Comparison of ENCODE assay signal across 1 cellular context in the genomic region with DNA sequence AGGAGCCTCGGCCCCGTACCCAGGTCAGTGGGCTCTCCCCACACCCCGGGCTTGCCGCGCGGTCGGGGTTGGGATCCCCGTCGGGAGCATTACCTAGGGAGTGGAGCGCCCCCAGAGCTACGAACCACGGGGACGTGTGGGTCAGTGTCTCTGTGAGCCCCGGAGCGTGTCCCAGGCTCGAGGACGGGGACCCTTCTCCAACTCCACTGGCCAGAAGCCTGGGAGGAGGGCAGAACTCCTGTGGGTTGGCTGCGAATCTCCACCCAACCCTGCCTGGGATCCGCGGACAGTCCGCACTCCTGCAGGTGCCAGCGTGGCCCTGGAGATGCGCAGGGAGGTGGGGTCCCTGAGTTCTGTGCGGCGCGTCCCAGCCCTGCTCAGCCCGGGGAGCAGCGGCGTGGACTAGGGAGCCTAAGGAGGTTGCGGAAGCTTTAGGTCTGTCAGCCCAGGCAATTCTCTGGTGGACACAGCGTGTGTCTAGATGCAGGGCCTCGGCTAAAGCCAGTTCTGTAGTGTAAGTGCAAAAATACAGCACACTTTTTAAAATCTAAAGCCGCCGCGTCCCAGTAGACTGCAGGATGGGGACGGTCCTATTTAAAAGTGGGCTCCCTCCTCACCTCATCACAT.
TF ChIP-seq lines count a peak whose summit lies in the region.

No MANE protein-coding gene starts in this region.

TF ChIP-seq in K562, 482 proteins besides CTCF, POLR2A, EP300 and RAD21 (continued from another document and continues in another):
- TF ChIP-seq, protein P1, sequence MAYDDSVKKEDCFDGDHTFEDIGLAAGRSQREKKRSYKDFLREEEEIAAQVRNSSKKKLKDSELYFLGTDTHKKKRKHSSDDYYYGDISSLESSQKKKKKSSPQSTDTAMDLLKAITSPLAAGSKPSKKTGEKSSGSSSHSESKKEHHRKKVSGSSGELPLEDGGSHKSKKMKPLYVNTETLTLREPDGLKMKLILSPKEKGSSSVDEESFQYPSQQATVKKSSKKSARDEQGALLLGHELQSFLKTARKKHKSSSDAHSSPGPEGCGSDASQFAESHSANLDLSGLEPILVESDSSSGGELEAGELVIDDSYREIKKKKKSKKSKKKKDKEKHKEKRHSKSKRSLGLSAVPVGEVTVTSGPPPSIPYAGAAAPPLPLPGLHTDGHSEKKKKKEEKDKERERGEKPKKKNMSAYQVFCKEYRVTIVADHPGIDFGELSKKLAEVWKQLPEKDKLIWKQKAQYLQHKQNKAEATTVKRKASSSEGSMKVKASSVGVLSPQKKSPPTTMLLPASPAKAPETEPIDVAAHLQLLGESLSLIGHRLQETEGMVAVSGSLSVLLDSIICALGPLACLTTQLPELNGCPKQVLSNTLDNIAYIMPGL (CRISPR knock-in tag; IDR thresholded peaks at IDR 0.05) = no peak
- TF ChIP-seq ETV5 (CRISPR knock-in tag; IDR thresholded peaks at IDR 0.05; ENCODE audit: low read depth) (no peak), POLR2AphosphoS5 (IDR thresholded peaks at IDR 0.05; ENCODE audit: control insufficient read depth, insufficient read depth, low read depth, low read length) (no peak), SMAD1 (IDR thresholded peaks at IDR 0.05; ENCODE audit: low read depth, low read length, partially characterized antibody) (no peak), RERE (CRISPR knock-in tag; IDR thresholded peaks at IDR 0.05; ENCODE audit: borderline replicate concordance) (0 out of 2 replicates have a peak, but pooled peaks have one; percentile 20), TARDBP (IDR thresholded peaks at IDR 0.05) (no peak), E2F5 (CRISPR knock-in tag; IDR thresholded peaks at IDR 0.05) (no peak), TFAM (CRISPR knock-in tag; conservative IDR thresholded peaks at IDR 0.05) (no peak), MYC (IDR thresholded peaks at IDR 0.05; ENCODE audit: low read depth, low read length) (no peak), MYC (CRISPR knock-in tag; IDR thresholded peaks at IDR 0.05; ENCODE audit: borderline replicate concordance, low read depth) (peak; percentile 42; the same call in 1 of the 2 replicates), MNT (conservative IDR thresholded peaks at IDR 0.05) (no peak), RBFOX2 (IDR thresholded peaks at IDR 0.05; ENCODE audit: low read depth, low read length) (no peak; the same call in 1 of the 2 replicates), PRMT5 (CRISPR knock-in tag; IDR thresholded peaks at IDR 0.05) (no peak), HEY1 (CRISPR knock-in tag; IDR thresholded peaks at IDR 0.05; ENCODE audit: borderline replicate concordance) (no peak), JUN (IDR thresholded peaks at IDR 0.05; ENCODE audit: borderline replicate concordance, low read depth, low read length) (no peak), JUN (CRISPR knock-in tag; IDR thresholded peaks at IDR 0.05; ENCODE audit: borderline replicate concordance) (no peak), ELK3 (CRISPR knock-in tag; IDR thresholded peaks at IDR 0.05) (no peak), CREB1 (IDR thresholded peaks at IDR 0.05) (no peak), CREB1 (CRISPR knock-in tag; IDR thresholded peaks at IDR 0.05) (peak; percentile 25), POLR2AphosphoS2 (IDR thresholded peaks at IDR 0.05; ENCODE audit: low read length) (no peak), ZBTB34 (CRISPR knock-in tag; IDR thresholded peaks at IDR 0.05) (no peak), ZNF184 (CRISPR knock-in tag; IDR thresholded peaks at IDR 0.05) (no peak), ZNF551 (CRISPR knock-in tag; IDR thresholded peaks at IDR 0.05) (no peak), ETS2 (tag; IDR thresholded peaks at IDR 0.05; ENCODE audit: borderline replicate concordance, poor library complexity, severe bottlenecking) (no peak), TCF7 (IDR thresholded peaks at IDR 0.05; ENCODE audit: borderline replicate concordance) (no peak), RFX1 (IDR thresholded peaks at IDR 0.05) (no peak), SOX6 (IDR thresholded peaks at IDR 0.05) (no peak), ZNF217 (CRISPR knock-in tag; IDR thresholded peaks at IDR 0.05) (no peak), TGIF2 (CRISPR knock-in tag; IDR thresholded peaks at IDR 0.05) (no peak), NRF1 (conservative IDR thresholded peaks at IDR 0.05 in 1 of 2, IDR thresholded peaks at IDR 0.05 in 1 of 2) (0 out of 4 replicates have a peak, but pooled peaks have one; percentile 10 to 20), TAF9B (IDR thresholded peaks at IDR 0.05; ENCODE audit: partially characterized antibody) (no peak), ZFX (CRISPR knock-in tag; IDR thresholded peaks at IDR 0.05) (peak; percentile 48; the same call in 1 of the 2 replicates)
- TF ChIP-seq, protein P2, sequence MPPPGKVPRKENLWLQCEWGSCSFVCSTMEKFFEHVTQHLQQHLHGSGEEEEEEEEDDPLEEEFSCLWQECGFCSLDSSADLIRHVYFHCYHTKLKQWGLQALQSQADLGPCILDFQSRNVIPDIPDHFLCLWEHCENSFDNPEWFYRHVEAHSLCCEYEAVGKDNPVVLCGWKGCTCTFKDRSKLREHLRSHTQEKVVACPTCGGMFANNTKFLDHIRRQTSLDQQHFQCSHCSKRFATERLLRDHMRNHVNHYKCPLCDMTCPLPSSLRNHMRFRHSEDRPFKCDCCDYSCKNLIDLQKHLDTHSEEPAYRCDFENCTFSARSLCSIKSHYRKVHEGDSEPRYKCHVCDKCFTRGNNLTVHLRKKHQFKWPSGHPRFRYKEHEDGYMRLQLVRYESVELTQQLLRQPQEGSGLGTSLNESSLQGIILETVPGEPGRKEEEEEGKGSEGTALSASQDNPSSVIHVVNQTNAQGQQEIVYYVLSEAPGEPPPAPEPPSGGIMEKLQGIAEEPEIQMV (tag; conservative IDR thresholded peaks at IDR 0.05; ENCODE audit: low read depth) = no peak
- TF ChIP-seq, protein P3, sequence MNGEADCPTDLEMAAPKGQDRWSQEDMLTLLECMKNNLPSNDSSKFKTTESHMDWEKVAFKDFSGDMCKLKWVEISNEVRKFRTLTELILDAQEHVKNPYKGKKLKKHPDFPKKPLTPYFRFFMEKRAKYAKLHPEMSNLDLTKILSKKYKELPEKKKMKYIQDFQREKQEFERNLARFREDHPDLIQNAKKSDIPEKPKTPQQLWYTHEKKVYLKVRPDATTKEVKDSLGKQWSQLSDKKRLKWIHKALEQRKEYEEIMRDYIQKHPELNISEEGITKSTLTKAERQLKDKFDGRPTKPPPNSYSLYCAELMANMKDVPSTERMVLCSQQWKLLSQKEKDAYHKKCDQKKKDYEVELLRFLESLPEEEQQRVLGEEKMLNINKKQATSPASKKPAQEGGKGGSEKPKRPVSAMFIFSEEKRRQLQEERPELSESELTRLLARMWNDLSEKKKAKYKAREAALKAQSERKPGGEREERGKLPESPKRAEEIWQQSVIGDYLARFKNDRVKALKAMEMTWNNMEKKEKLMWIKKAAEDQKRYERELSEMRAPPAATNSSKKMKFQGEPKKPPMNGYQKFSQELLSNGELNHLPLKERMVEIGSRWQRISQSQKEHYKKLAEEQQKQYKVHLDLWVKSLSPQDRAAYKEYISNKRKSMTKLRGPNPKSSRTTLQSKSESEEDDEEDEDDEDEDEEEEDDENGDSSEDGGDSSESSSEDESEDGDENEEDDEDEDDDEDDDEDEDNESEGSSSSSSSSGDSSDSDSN (IDR thresholded peaks at IDR 0.05; ENCODE audit: borderline replicate concordance in 1 of 2, low read depth in 2 of 2, low read length in 2 of 2) = no peak
- TF ChIP-seq, protein P4, sequence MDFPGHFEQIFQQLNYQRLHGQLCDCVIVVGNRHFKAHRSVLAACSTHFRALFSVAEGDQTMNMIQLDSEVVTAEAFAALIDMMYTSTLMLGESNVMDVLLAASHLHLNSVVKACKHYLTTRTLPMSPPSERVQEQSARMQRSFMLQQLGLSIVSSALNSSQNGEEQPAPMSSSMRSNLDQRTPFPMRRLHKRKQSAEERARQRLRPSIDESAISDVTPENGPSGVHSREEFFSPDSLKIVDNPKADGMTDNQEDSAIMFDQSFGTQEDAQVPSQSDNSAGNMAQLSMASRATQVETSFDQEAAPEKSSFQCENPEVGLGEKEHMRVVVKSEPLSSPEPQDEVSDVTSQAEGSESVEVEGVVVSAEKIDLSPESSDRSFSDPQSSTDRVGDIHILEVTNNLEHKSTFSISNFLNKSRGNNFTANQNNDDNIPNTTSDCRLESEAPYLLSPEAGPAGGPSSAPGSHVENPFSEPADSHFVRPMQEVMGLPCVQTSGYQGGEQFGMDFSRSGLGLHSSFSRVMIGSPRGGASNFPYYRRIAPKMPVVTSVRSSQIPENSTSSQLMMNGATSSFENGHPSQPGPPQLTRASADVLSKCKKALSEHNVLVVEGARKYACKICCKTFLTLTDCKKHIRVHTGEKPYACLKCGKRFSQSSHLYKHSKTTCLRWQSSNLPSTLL (IDR thresholded peaks at IDR 0.05) = no peak
